ENCODE assay signal across 8 cellular contexts in genomic region chr2:201257381-201257940, GRCh38.
DNase-seq lines count a peak whose midpoint lies in the region; ATAC-seq lines count a peak whose summit lies in the region.

No MANE protein-coding gene starts in this region.

- H3K4me1 ChIP-seq in muscle layer of duodenum (ENCODE audit: control insufficient read depth in 1 of 2, insufficient read depth in 2 of 2, low read length in 2 of 2): peaks cover 3 to 14% of the 10 kb centered on the region in 2 donors

- peaks cover 0 to 3% of the 10 kb centered on the region in 2 donors for H3K36me3 ChIP-seq in muscle layer of duodenum (ENCODE audit: control insufficient read depth in 1 of 2, insufficient read depth in 2 of 2, low read length in 2 of 2)

- DNase-seq in DMS53 treated with DMSO at 0.1 percent for 48 hours (lab: John Stamatoyannopoulos, UW; ENCODE audit: unreplicated experiment): peak; percentile 68
- DNase-seq in HUDEP-2 (lab: John Stamatoyannopoulos, UW; ENCODE audit: unreplicated experiment in 76 of 76): peak in 48 of 76 experiments; percentile 2 to 73 (median 33)
- peak; percentile 68 for DNase-seq in UCSD-AML1 (lab: John Stamatoyannopoulos, UW; ENCODE audit: unreplicated experiment)
- DNase-seq in effector CD4-positive, alpha-beta T cell: peak; percentile 47
- no peak for DNase-seq in NCI-H2107 (lab: John Stamatoyannopoulos, UW)
- no peak for DNase-seq in epidermal melanocyte (ENCODE audit: insufficient read length, low spot score)

- H3K27me3 ChIP-seq in muscle layer of duodenum (ENCODE audit: low read depth, low read length): no peaks in the 10 kb centered on the region

- no peaks in the 10 kb centered on the region for H3K9me3 ChIP-seq in muscle layer of duodenum (ENCODE audit: control insufficient read depth in 1 of 2, low read length in 2 of 2)

- peak overlapping the region; percentile 97 for H3K27ac ChIP-seq in muscle layer of duodenum (ENCODE audit: low read length)

- ATAC-seq in GM21515 (IDR thresholded peaks at IDR 0.05; ENCODE audit: unreplicated experiment): peak; percentile 50

- H3K4me3 ChIP-seq in muscle layer of duodenum (ENCODE audit: low read depth in 1 of 2, low read length in 2 of 2): peak overlapping the region; percentile 70 to 91

Comparison
In these comparisons a context has a peak if more than half of its experiments do, and no peak if none do; other contexts are left out.
1. DNase-seq: peak in DMS53 treated with DMSO at 0.1 percent for 48 hours (single experiment), HUDEP-2 (48 of 76), UCSD-AML1 (single experiment) and effector CD4-positive, alpha-beta T cell (single experiment); none in NCI-H2107 (single experiment) and epidermal melanocyte (single experiment).